Comparison of ENCODE assay signal across 8 cellular contexts in the genomic region with DNA sequence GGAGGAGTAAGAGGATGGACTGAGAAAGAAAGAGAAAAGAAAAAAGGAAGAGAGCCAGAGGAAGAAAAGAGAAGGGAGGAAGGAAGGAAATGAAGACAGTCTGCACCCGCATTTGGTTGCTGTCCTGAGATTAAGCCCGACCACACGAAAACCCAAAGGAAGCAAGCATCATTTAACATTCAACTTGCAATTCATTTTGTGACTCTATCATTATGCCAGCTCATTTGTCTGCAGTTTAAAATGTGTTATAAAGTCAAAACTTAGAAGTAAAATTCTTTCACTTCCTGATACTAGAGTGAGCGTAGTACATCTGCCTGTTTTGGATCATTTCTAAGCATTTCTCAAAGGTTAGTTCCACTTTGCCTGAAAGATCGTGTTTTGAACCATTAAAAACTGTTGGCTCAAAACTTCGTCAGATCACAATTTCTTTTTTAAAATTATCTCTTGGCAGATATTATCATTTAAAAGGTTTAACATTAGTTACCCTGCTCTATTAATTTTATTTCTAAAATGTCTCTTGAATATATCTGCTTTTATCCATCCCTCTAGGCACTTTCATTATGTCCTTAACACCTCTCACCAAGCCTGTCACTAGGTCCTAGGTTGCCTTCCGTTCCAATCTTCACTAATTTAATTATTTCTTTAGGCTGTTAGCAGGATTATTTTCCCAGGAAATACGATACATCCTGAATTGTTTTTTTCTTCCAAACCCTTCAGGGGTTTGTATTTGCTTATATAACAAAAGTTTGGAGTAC.
DNase-seq lines count a peak whose midpoint lies in the region; ATAC-seq lines count a peak whose summit lies in the region.

No MANE protein-coding gene starts in this region.

- H3K4me1 ChIP-seq in Karpas-422 (ENCODE audit: low read length), result peaks cover 14% of the 10 kb centered on the region

- no peaks in the 10 kb centered on the region for H3K36me3 ChIP-seq in Karpas-422 (ENCODE audit: insufficient read depth, low read length)

- no peaks in the 10 kb centered on the region for H3K27me3 ChIP-seq in Karpas-422 (ENCODE audit: low read length)

- H3K27ac ChIP-seq in Karpas-422 (ENCODE audit: low read length), result no peak overlapping the region

- H3K9me3 ChIP-seq in Karpas-422 (ENCODE audit: low read length), result no peaks in the 10 kb centered on the region

- DNase-seq in Karpas-422, result peak; percentile 80
- peak; percentile 75 for DNase-seq in glomerular visceral epithelial cell (ENCODE audit: extremely low spot score)
- no peak for DNase-seq in pons (ENCODE audit: low spot score)
- DNase-seq in activated gamma-delta T cell treated with Interleukin-2 at 50 U/mL for 16 hours, result no peak
- no peak for DNase-seq in middle frontal gyrus (ENCODE audit: extremely low spot score, low spot score)
- no peak for DNase-seq in HuH-7.5 (ENCODE audit: low spot score)

- H3K4me2 ChIP-seq in Karpas-422 (ENCODE audit: low read depth, low read length, poor library complexity, severe bottlenecking), result peak overlapping the region; percentile 29

- H2AFZ ChIP-seq in Karpas-422 (ENCODE audit: low read length), result no peak overlapping the region

- no peak overlapping the region for H3K9ac ChIP-seq in Karpas-422 (ENCODE audit: low read length)

- no peaks in the 10 kb centered on the region for H3K79me2 ChIP-seq in Karpas-422 (ENCODE audit: low read length)

- H3K9me2 ChIP-seq in Karpas-422 (replicated peaks; ENCODE audit: insufficient read depth, low read length), result no peaks in the 10 kb centered on the region

- H3K4me3 ChIP-seq in Karpas-422 (ENCODE audit: low read length), result no peak overlapping the region

- no peaks in the 10 kb centered on the region for H4K20me1 ChIP-seq in Karpas-422 (ENCODE audit: insufficient read depth, low read depth, low read length)

- peak; percentile 78 for ATAC-seq in GM18511 (IDR thresholded peaks at IDR 0.05; ENCODE audit: unreplicated experiment)
- peak; percentile 75 for ATAC-seq in GM21717 (IDR thresholded peaks at IDR 0.05; ENCODE audit: unreplicated experiment)

Comparison
In these comparisons a context has a peak if more than half of its experiments do, and no peak if none do; other contexts are left out.
1. DNase-seq: peak in Karpas-422 (single experiment) and glomerular visceral epithelial cell (single experiment); none in pons (single experiment), activated gamma-delta T cell treated with Interleukin-2 at 50 U/mL for 16 hours (single experiment), middle frontal gyrus (single experiment) and HuH-7.5 (single experiment).